In the genomic region with DNA sequence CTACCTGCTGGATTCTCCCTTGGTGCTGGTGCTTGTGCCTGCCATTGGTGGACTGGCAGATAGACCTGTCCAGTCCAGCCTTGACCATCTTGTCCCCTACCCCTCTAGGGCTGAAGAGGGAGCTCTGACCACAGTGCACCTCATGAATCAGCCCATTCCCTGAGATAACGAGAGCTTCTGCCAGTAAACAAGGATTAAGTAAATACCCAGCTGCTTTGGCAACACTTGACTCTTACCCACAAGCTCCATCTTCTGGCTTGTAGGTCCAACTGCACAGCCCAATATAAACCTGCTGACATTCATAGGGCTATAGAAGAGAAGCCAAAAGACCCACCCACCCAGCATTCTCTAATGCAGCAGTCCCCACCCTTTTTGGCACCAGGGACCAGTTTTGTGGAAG, we compare ENCODE assay signal across 1 cellular context.
A peak's percentile ranks its signal among the peaks of the same experiment; 100 is the strongest.
TF ChIP-seq lines count a peak whose summit lies in the region.

No MANE protein-coding gene starts in this region.

TF ChIP-seq in HepG2, 621 proteins besides CTCF, POLR2A, EP300 and RAD21 (continued from another document and continues in another):
- TF ChIP-seq, protein P1, sequence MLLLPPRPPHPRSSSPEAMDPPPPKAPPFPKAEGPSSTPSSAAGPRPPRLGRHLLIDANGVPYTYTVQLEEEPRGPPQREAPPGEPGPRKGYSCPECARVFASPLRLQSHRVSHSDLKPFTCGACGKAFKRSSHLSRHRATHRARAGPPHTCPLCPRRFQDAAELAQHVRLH (CRISPR knock-in tag; IDR thresholded peaks at IDR 0.05; ENCODE audit: borderline replicate concordance, low read depth): no peak
- TF ChIP-seq, protein P2, sequence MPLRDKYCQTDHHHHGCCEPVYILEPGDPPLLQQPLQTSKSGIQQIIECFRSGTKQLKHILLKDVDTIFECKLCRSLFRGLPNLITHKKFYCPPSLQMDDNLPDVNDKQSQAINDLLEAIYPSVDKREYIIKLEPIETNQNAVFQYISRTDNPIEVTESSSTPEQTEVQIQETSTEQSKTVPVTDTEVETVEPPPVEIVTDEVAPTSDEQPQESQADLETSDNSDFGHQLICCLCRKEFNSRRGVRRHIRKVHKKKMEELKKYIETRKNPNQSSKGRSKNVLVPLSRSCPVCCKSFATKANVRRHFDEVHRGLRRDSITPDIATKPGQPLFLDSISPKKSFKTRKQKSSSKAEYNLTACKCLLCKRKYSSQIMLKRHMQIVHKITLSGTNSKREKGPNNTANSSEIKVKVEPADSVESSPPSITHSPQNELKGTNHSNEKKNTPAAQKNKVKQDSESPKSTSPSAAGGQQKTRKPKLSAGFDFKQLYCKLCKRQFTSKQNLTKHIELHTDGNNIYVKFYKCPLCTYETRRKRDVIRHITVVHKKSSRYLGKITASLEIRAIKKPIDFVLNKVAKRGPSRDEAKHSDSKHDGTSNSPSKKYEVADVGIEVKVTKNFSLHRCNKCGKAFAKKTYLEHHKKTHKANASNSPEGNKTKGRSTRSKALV (CRISPR knock-in tag; IDR thresholded peaks at IDR 0.05): no peak
- no peak for TF ChIP-seq ZNF207 (IDR thresholded peaks at IDR 0.05; ENCODE audit: borderline replicate concordance)
- TF ChIP-seq FOXK1 (CRISPR knock-in tag; IDR thresholded peaks at IDR 0.05; ENCODE audit: borderline replicate concordance, low read depth): peak; percentile 52; the same call in 1 of the 2 replicates
- TF ChIP-seq, protein P3, sequence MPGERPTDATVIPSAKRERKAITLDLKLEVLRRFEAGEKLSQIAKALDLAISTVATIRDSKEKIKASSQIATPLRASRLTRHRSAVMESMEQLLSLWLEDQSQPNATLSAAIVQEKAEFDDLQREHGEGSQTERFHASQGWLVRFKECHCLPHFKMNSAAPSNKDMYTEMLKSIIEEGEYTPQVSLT (CRISPR knock-in tag; IDR thresholded peaks at IDR 0.05; ENCODE audit: borderline replicate concordance, low read depth): no peak
- no peak for TF ChIP-seq ZNF30 (CRISPR knock-in tag; IDR thresholded peaks at IDR 0.05)
- TF ChIP-seq REXO4 (CRISPR knock-in tag; IDR thresholded peaks at IDR 0.05; ENCODE audit: borderline replicate concordance): no peak
- no peak for TF ChIP-seq ZNF441 (CRISPR knock-in tag; IDR thresholded peaks at IDR 0.05; ENCODE audit: borderline replicate concordance)
- no peak for TF ChIP-seq ZNF382 (CRISPR knock-in tag; IDR thresholded peaks at IDR 0.05; ENCODE audit: borderline replicate concordance)
- TF ChIP-seq FOSL1 (CRISPR knock-in tag; IDR thresholded peaks at IDR 0.05; ENCODE audit: borderline replicate concordance): no peak
- no peak for TF ChIP-seq RBM22 (optimal IDR thresholded peaks at IDR 0.05; ENCODE audit: low read length)
- TF ChIP-seq, protein P4, sequence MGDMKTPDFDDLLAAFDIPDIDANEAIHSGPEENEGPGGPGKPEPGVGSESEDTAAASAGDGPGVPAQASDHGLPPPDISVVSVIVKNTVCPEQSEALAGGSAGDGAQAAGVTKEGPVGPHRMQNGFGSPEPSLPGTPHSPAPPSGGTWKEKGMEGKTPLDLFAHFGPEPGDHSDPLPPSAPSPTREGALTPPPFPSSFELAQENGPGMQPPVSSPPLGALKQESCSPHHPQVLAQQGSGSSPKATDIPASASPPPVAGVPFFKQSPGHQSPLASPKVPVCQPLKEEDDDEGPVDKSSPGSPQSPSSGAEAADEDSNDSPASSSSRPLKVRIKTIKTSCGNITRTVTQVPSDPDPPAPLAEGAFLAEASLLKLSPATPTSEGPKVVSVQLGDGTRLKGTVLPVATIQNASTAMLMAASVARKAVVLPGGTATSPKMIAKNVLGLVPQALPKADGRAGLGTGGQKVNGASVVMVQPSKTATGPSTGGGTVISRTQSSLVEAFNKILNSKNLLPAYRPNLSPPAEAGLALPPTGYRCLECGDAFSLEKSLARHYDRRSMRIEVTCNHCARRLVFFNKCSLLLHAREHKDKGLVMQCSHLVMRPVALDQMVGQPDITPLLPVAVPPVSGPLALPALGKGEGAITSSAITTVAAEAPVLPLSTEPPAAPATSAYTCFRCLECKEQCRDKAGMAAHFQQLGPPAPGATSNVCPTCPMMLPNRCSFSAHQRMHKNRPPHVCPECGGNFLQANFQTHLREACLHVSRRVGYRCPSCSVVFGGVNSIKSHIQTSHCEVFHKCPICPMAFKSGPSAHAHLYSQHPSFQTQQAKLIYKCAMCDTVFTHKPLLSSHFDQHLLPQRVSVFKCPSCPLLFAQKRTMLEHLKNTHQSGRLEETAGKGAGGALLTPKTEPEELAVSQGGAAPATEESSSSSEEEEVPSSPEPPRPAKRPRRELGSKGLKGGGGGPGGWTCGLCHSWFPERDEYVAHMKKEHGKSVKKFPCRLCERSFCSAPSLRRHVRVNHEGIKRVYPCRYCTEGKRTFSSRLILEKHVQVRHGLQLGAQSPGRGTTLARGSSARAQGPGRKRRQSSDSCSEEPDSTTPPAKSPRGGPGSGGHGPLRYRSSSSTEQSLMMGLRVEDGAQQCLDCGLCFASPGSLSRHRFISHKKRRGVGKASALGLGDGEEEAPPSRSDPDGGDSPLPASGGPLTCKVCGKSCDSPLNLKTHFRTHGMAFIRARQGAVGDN (CRISPR knock-in tag; IDR thresholded peaks at IDR 0.05): no peak
- peak; percentile 69; the same call in 1 of the 2 replicates for TF ChIP-seq FOXO1 (CRISPR knock-in tag; IDR thresholded peaks at IDR 0.05)
- TF ChIP-seq ZSCAN9 (CRISPR knock-in tag; IDR thresholded peaks at IDR 0.05; ENCODE audit: borderline replicate concordance): no peak
- TF ChIP-seq, protein P5, sequence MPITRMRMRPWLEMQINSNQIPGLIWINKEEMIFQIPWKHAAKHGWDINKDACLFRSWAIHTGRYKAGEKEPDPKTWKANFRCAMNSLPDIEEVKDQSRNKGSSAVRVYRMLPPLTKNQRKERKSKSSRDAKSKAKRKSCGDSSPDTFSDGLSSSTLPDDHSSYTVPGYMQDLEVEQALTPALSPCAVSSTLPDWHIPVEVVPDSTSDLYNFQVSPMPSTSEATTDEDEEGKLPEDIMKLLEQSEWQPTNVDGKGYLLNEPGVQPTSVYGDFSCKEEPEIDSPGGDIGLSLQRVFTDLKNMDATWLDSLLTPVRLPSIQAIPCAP (CRISPR knock-in tag; IDR thresholded peaks at IDR 0.05; ENCODE audit: low read depth): no peak
- no peak for TF ChIP-seq ZNF20 (CRISPR knock-in tag; IDR thresholded peaks at IDR 0.05)
- TF ChIP-seq NR2F1 (CRISPR knock-in tag; IDR thresholded peaks at IDR 0.05): no peak
- no peak for TF ChIP-seq AKAP8 (CRISPR knock-in tag; IDR thresholded peaks at IDR 0.05)
- TF ChIP-seq, protein P6, sequence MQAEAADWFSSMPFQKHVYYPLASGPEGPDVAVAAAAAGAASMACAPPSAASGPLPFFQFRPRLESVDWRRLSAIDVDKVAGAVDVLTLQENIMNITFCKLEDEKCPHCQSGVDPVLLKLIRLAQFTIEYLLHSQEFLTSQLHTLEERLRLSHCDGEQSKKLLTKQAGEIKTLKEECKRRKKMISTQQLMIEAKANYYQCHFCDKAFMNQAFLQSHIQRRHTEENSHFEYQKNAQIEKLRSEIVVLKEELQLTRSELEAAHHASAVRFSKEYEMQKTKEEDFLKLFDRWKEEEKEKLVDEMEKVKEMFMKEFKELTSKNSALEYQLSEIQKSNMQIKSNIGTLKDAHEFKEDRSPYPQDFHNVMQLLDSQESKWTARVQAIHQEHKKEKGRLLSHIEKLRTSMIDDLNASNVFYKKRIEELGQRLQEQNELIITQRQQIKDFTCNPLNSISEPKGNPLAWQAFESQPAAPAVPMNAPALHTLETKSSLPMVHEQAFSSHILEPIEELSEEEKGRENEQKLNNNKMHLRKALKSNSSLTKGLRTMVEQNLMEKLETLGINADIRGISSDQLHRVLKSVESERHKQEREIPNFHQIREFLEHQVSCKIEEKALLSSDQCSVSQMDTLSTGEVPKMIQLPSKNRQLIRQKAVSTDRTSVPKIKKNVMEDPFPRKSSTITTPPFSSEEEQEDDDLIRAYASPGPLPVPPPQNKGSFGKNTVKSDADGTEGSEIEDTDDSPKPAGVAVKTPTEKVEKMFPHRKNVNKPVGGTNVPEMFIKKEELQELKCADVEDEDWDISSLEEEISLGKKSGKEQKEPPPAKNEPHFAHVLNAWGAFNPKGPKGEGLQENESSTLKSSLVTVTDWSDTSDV (CRISPR knock-in tag; IDR thresholded peaks at IDR 0.05): no peak
- no peak for TF ChIP-seq ZNF496 (CRISPR knock-in tag; IDR thresholded peaks at IDR 0.05; ENCODE audit: insufficient replicate concordance)
- no peak for TF ChIP-seq ZNF326 (CRISPR knock-in tag; IDR thresholded peaks at IDR 0.05; ENCODE audit: borderline replicate concordance)
- no peak for TF ChIP-seq ATF7-NPFF (CRISPR knock-in tag; IDR thresholded peaks at IDR 0.05; ENCODE audit: low read depth)
- no peak for TF ChIP-seq ZNF629 (CRISPR knock-in tag; conservative IDR thresholded peaks at IDR 0.05)
- no peak for TF ChIP-seq SKI (IDR thresholded peaks at IDR 0.05; ENCODE audit: partially characterized antibody)
- TF ChIP-seq NCOA5 (CRISPR knock-in tag; IDR thresholded peaks at IDR 0.05): no peak
- 0 out of 2 replicates have a peak, but pooled peaks have one; percentile 21 for TF ChIP-seq SALL1 (CRISPR knock-in tag; IDR thresholded peaks at IDR 0.05)
- TF ChIP-seq, protein P7, sequence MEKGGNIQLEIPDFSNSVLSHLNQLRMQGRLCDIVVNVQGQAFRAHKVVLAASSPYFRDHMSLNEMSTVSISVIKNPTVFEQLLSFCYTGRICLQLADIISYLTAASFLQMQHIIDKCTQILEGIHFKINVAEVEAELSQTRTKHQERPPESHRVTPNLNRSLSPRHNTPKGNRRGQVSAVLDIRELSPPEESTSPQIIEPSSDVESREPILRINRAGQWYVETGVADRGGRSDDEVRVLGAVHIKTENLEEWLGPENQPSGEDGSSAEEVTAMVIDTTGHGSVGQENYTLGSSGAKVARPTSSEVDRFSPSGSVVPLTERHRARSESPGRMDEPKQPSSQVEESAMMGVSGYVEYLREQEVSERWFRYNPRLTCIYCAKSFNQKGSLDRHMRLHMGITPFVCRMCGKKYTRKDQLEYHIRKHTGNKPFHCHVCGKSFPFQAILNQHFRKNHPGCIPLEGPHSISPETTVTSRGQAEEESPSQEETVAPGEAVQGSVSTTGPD (CRISPR knock-in tag; IDR thresholded peaks at IDR 0.05): no peak
- no peak for TF ChIP-seq NFIB (CRISPR knock-in tag; IDR thresholded peaks at IDR 0.05; ENCODE audit: borderline replicate concordance)
- TF ChIP-seq, protein P8, sequence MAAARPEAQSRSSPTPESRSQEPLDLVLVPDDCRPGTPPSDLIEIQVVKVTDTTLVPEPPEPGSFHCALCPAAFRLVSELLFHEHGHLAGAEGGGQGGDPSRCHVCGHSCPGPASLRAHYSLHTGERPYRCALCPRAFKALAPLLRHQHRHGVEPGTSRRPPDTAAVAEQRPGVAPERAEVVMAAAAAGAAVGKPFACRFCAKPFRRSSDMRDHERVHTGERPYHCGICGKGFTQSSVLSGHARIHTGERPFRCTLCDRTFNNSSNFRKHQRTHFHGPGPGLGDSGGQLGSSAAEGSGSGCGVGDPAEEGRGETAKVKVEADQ (CRISPR knock-in tag; IDR thresholded peaks at IDR 0.05; ENCODE audit: borderline replicate concordance): no peak
- no peak for TF ChIP-seq ZNF878 (CRISPR knock-in tag; IDR thresholded peaks at IDR 0.05)
- TF ChIP-seq PITX1 (CRISPR knock-in tag; IDR thresholded peaks at IDR 0.05): peak; percentile 40; the same call in 1 of the 2 replicates
- TF ChIP-seq STAG1 (CRISPR knock-in tag; IDR thresholded peaks at IDR 0.05): peak; percentile 50
- no peak for TF ChIP-seq TSC22D2 (CRISPR knock-in tag; IDR thresholded peaks at IDR 0.05; ENCODE audit: borderline replicate concordance)
- peak; percentile 57; the same call in 1 of the 2 replicates for TF ChIP-seq FOXP1 (IDR thresholded peaks at IDR 0.05)
- peak; percentile 76 for TF ChIP-seq FOXP1 (CRISPR knock-in tag; IDR thresholded peaks at IDR 0.05)
- no peak for TF ChIP-seq PCBP1 (IDR thresholded peaks at IDR 0.05; ENCODE audit: borderline replicate concordance, low read depth, low read length)
- no peak for TF ChIP-seq ARHGAP35 (CRISPR knock-in tag; IDR thresholded peaks at IDR 0.05; ENCODE audit: borderline replicate concordance)
- TF ChIP-seq, protein P9, sequence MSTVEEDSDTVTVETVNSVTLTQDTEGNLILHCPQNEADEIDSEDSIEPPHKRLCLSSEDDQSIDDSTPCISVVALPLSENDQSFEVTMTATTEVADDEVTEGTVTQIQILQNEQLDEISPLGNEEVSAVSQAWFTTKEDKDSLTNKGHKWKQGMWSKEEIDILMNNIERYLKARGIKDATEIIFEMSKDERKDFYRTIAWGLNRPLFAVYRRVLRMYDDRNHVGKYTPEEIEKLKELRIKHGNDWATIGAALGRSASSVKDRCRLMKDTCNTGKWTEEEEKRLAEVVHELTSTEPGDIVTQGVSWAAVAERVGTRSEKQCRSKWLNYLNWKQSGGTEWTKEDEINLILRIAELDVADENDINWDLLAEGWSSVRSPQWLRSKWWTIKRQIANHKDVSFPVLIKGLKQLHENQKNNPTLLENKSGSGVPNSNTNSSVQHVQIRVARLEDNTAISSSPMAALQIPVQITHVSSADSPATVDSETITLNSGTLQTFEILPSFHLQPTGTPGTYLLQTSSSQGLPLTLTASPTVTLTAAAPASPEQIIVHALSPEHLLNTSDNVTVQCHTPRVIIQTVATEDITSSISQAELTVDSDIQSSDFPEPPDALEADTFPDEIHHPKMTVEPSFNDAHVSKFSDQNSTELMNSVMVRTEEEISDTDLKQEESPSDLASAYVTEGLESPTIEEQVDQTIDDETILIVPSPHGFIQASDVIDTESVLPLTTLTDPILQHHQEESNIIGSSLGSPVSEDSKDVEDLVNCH (CRISPR knock-in tag; IDR thresholded peaks at IDR 0.05): no peak
- no peak for TF ChIP-seq NFE2L1 (CRISPR knock-in tag; IDR thresholded peaks at IDR 0.05; ENCODE audit: borderline replicate concordance)
- TF ChIP-seq CENPT (CRISPR knock-in tag; IDR thresholded peaks at IDR 0.05; ENCODE audit: low read depth): no peak
